ENCODE assay signal across 8 cellular contexts in the genomic region with DNA sequence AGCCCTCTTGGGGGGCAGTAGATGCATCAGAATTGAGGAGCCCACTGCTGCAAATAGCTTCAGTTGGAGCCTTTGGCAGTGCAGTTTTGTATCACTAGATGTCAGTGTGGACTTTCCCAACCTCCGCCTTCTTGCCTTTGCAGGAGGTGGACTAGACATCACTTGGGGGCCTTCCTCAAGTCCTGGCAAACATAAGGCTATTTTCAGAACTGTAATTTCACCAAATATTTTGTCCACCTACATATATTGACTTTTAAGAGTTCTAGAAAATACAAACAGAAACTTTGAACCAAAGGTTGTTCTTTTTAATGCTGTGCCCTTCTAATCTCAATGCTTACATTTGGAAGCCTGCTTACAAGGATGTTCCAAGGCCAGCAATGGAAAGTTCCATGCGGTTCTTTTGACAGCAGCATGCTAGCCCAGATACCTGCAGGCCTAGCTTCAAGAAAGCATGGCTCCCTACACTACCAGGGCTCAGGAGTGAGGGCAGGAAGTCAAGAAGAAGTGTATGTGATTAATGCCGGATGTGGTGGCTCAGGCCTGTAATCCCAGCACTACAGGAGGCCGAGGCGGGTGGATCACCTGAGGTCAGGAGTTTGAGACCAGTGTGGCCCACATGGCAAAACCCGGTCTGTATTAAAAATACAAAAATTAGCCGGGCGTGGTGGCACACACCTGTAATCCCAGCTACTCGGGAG. TPM values are rescaled to one million over a fixed set of nuclear protein-coding genes. Genes with fewer than 3 reads are reported as not detected.
A peak's percentile ranks its signal among the peaks of the same experiment; 100 is the strongest.
DNase-seq lines count a peak whose midpoint lies in the region; ATAC-seq and TF ChIP-seq lines count a peak whose summit lies in the region.

No MANE protein-coding gene starts in this region.

- H3K4me2 ChIP-seq in DND-41 (ENCODE audit: insufficient read depth, low read length): no peak overlapping the region

- H3K4me1 Mint-ChIP-seq in nephron: peaks cover 18% of the 10 kb centered on the region

- H3K27ac ChIP-seq in DND-41 (ENCODE audit: low read length) (no peak overlapping the region), esophagus muscularis mucosa (replicated peaks in 1 of 4) (no peak overlapping the region)

- H3K27ac Mint-ChIP-seq in nephron: no peak overlapping the region

- peak; percentile 57 for DNase-seq in DND-41
- peak; percentile 52 for DNase-seq in HCEC 1CT
- peak; percentile 61 for DNase-seq in NCI-H526 treated with DMSO at 0.1 percent for 48 hours (lab: John Stamatoyannopoulos, UW)
- DNase-seq in activated T-cell treated with anti-CD3 and anti-CD28 coated beads for 1 hour (ENCODE audit: low read depth): peak; percentile 26
- DNase-seq in esophagus muscularis mucosa (ENCODE audit: extremely low spot score): no peak
- no peak for DNase-seq in cerebellar nuclear complex (lab: John Stamatoyannopoulos, UW)

- H3K4me3 ChIP-seq in DND-41 (ENCODE audit: low read depth in 1 of 2, low read length in 2 of 2) (no peak overlapping the region), esophagus muscularis mucosa (no peak overlapping the region)

- no peak overlapping the region for H3K4me3 Mint-ChIP-seq in nephron

- H3K79me2 ChIP-seq in DND-41 (ENCODE audit: insufficient read depth, low read length): no peaks in the 10 kb centered on the region

- H3K27me3 ChIP-seq in DND-41 (ENCODE audit: insufficient read depth, low read length, poor library complexity): no peaks in the 10 kb centered on the region
- no peaks in the 10 kb centered on the region for H3K27me3 ChIP-seq in esophagus muscularis mucosa

- 85% methylated on average over 8 of the region's 9 CpGs for WGBS in esophagus muscularis mucosa

- no peak overlapping the region for H3K9ac ChIP-seq in DND-41 (ENCODE audit: low read depth, low read length)

- no peak for TF ChIP-seq EP300 in esophagus muscularis mucosa (IDR thresholded peaks at IDR 0.05)

- TF ChIP-seq POLR2A in esophagus muscularis mucosa (IDR thresholded peaks at IDR 0.05; ENCODE audit: low read depth): no peak

- ATAC-seq in DND-41 (ENCODE audit: insufficient read depth, low read depth): peak; percentile 94
- ATAC-seq in GM18873 (IDR thresholded peaks at IDR 0.05; ENCODE audit: low FRiP score, unreplicated experiment): no peak

- intact Hi-C loops in esophagus muscularis mucosa (cut with DNase I): loop anchor here (5.0 to 10.0 kb wide), 2 partner anchors 112 to 136 kb away; no protein-coding TSS in a partner anchor

- peaks cover 3% of the 10 kb centered on the region for H3K27me3 Mint-ChIP-seq in nephron (ENCODE audit: low read depth)

- H4K20me1 ChIP-seq in DND-41 (ENCODE audit: insufficient read depth, low read length): no peaks in the 10 kb centered on the region

- no peak overlapping the region for H2AFZ ChIP-seq in DND-41 (ENCODE audit: low read depth, low read length)

- H3K36me3 ChIP-seq in DND-41 (ENCODE audit: insufficient read depth, low read length) (no peaks in the 10 kb centered on the region), esophagus muscularis mucosa (no peaks in the 10 kb centered on the region)

- H3K9me3 ChIP-seq in DND-41 (ENCODE audit: insufficient read depth, low read length, severe bottlenecking) (no peaks in the 10 kb centered on the region), esophagus muscularis mucosa (no peaks in the 10 kb centered on the region)

- no peaks in the 10 kb centered on the region for H3K36me3 Mint-ChIP-seq in nephron (ENCODE audit: low read depth)

- TF ChIP-seq CTCF in DND-41 (IDR thresholded peaks at IDR 0.05; ENCODE audit: borderline replicate concordance, extremely low read depth, low read length, poor library complexity, severe bottlenecking) (peak; percentile 84), esophagus muscularis mucosa (IDR thresholded peaks at IDR 0.05) (peak; percentile 58 to 76 (median 64)), nephron (IDR thresholded peaks at IDR 0.05; ENCODE audit: unreplicated experiment in 3 of 3) (peak; percentile 72 to 75 (median 74))

- no peaks in the 10 kb centered on the region for H3K9me3 Mint-ChIP-seq in nephron

- H3K4me1 ChIP-seq in DND-41 (ENCODE audit: insufficient read depth, low read length): no peaks in the 10 kb centered on the region
- H3K4me1 ChIP-seq in esophagus muscularis mucosa: peaks cover 0 to 12% (median 6%) of the 10 kb centered on the region in 4 donors

RNA-seq across cellular contexts. Expression of a gene that starts 8.0 kb away (rescaled TPM):
- total RNA-seq in esophagus muscularis mucosa: 10 to 100 TPM; 16.9 to 23.5 (median 20.2) TPM

Comparison
In these comparisons a context has a peak if more than half of its experiments do, and no peak if none do; other contexts are left out.
1. DNase-seq: peak in DND-41 (single experiment), HCEC 1CT (single experiment), NCI-H526 treated with DMSO at 0.1 percent for 48 hours (single experiment) and activated T-cell treated with anti-CD3 and anti-CD28 coated beads for 1 hour (single experiment); none in esophagus muscularis mucosa (single experiment) and cerebellar nuclear complex (0 of 2).
2. Peak in every context shown above with its lines, with median percentiles within 50 percentile points of each other: CTCF ChIP-seq.